In genomic region chr9:127154390-127155191, GRCh38 we compare ENCODE assay signal across 8 cellular contexts. TPM values are rescaled to one million over a fixed set of nuclear protein-coding genes. Genes with fewer than 3 reads are reported as not detected.
DNase-seq lines count a peak whose midpoint lies in the region; ATAC-seq and TF ChIP-seq lines count a peak whose summit lies in the region.

No MANE protein-coding gene starts in this region.

- peak; percentile 12 for TF ChIP-seq CTCF in astrocyte of the spinal cord (IDR thresholded peaks at IDR 0.05; ENCODE audit: low read depth, low read length)

- peak; percentile 56 for ATAC-seq in HG02973 (IDR thresholded peaks at IDR 0.05; ENCODE audit: unreplicated experiment)
- ATAC-seq in GM18858 (IDR thresholded peaks at IDR 0.05; ENCODE audit: unreplicated experiment) = no peak
- ATAC-seq in GM18520 (IDR thresholded peaks at IDR 0.05; ENCODE audit: unreplicated experiment) = no peak

- in situ Hi-C loops in astrocyte of the spinal cord (cut with HindIII; ENCODE audit: low sequenced_read_pairs) = no loop called here

- DNase-seq in Daoy (ENCODE audit: low read depth) (peak; percentile 89), astrocyte of the spinal cord (ENCODE audit: low read depth, low spot score) (peak; percentile 95), mucosa of gallbladder (ENCODE audit: low spot score) (peak; percentile 43), NCI-H226 (no peak), NCI-H1092 (lab: John Stamatoyannopoulos, UW) (no peak)

- H3K4me3 ChIP-seq in astrocyte of the spinal cord (ENCODE audit: low read depth, low read length) = no peak overlapping the region

RNA-seq across cellular contexts. Expression of gene ANGPTL2, which starts 32.2 kb away (rescaled TPM):
- total RNA-seq in Daoy (2014; rRNA removed; shearing (Covaris generic)) = 12.4 and 18.6 TPM in 2 replicates
- total RNA-seq in mucosa of gallbladder = 55.2 TPM

Comparison
In these comparisons a context has a peak if more than half of its experiments do, and no peak if none do; other contexts are left out.
1. DNase-seq: peak in Daoy (single experiment), astrocyte of the spinal cord (single experiment) and mucosa of gallbladder (single experiment); none in NCI-H226 (single experiment) and NCI-H1092 (single experiment).